12 cellular contexts compared by ENCODE assay signal in the genomic region with DNA sequence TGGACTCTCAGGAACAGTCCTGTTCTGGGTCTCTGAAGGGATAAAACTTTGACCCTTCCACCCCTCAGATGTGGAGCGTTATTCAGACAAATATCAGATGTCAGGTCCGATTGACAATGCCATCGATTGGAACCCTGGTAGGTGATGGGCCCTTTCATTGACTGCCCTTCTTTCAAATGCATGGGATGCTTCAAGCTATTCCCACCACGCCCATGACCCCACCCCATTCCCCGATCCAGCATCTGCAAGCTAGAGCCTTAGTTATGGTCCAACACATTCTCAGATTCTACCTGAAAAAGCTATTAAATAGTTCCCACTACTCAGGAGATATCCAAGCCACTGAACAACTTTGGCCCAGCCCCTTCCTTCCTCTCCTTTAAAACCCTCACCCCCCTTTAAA. TPM values are rescaled to one million over a fixed set of nuclear protein-coding genes. Genes with fewer than 3 reads are reported as not detected.
A peak's percentile ranks its signal among the peaks of the same experiment; 100 is the strongest.
DNase-seq lines count a peak whose midpoint lies in the region; TF ChIP-seq lines count a peak whose summit lies in the region.
"Had no signal": no experiment of that assay in that cellular context is flagged by ENCODE, and none has a peak within 500 bp of the region (broad histone marks: within the 10 kb centered on the region; RNA-seq: fewer than 3 reads in every experiment).

No MANE protein-coding gene starts in this region.

- H3K4me1 Mint-ChIP-seq in type B pancreatic cell (ENCODE audit: unreplicated experiment), result peaks cover 2% of the 10 kb centered on the region

- no peak overlapping the region for H3K4me3 Mint-ChIP-seq in type B pancreatic cell
- H3K4me3 Mint-ChIP-seq: activated CD8-positive, alpha-beta memory T cell treated with anti-CD3 and anti-CD28 coated beads, Interleukin-2, amount 10 ng/mL, durations not matched to agents 7 days and 5 days had no signal

- TF ChIP-seq CTCF in type B pancreatic cell (conservative IDR thresholded peaks at IDR 0.05), result no peak

- 61% methylated on average over 5 of the region's 5 CpGs for WGBS in HUES64

- H3K27ac ChIP-seq in HUES64 (ENCODE audit: low read depth, low read length), result no peak overlapping the region

- no peak overlapping the region for H3K9ac ChIP-seq in HUES64 (ENCODE audit: low read depth, low read length)
- H3K9ac ChIP-seq in adipocyte (ENCODE audit: low read length), result peak overlapping the region; percentile 94
- H3K9ac ChIP-seq in mucosa of stomach (ENCODE audit: low read length), result peak overlapping the region; percentile 74

- intact Hi-C loops in posterior vena cava (cut with DNase I), result no loop called here

- H3K27me3 ChIP-seq in HUES64 (ENCODE audit: insufficient read depth, low read length) (no peaks in the 10 kb centered on the region), adipocyte (replicated peaks; ENCODE audit: control insufficient read depth, insufficient read depth, low read length) (no peaks in the 10 kb centered on the region), mucosa of stomach (ENCODE audit: control insufficient read depth, insufficient read depth, low read length) (no peaks in the 10 kb centered on the region)
- H3K27me3 ChIP-seq: ovary had no signal

- H3K27ac Mint-ChIP-seq in type B pancreatic cell, result peak overlapping the region; percentile 37
- H3K27ac Mint-ChIP-seq: stimulated activated naive B cell treated with anti-CD40 and anti-IgM and Interleukin-4, amounts not matched to agents 10 μg/mL and 1 μg/mL and 100 μg/mL, for 72 hours had no signal

- H3K4me1 ChIP-seq in HUES64 (ENCODE audit: insufficient read depth, low read length) (peaks cover 26% of the 10 kb centered on the region), adipocyte (ENCODE audit: control insufficient read depth, insufficient read depth, low read length) (peaks cover 42% of the 10 kb centered on the region), mucosa of stomach (ENCODE audit: control insufficient read depth, insufficient read depth, low read length) (peaks cover 37% of the 10 kb centered on the region)

- H3K9me3 Mint-ChIP-seq in type B pancreatic cell, result no peaks in the 10 kb centered on the region
- H3K9me3 Mint-ChIP-seq: stimulated activated naive B cell treated with anti-CD40 and anti-IgM and Interleukin-4, amounts not matched to agents 10 μg/mL and 1 μg/mL and 100 μg/mL, for 72 hours had no signal

- DNase-seq in adipocyte (ENCODE audit: low read depth) (no peak), type B pancreatic cell (ENCODE audit: extremely low spot score, unreplicated experiment) (no peak), Kasumi-1 (lab: John Stamatoyannopoulos, UW) (no peak), posterior vena cava (ENCODE audit: low spot score) (no peak)
- no peak for DNase-seq in activated T-cell treated with anti-CD3 and anti-CD28 coated beads, Interleukin-2, amount 50 U/mL, for 1 hour
- DNase-seq: foreskin melanocyte; stimulated activated naive B cell treated with anti-CD40 and anti-IgM and Interleukin-4, amounts not matched to agents 10 μg/mL and 1 μg/mL and 100 μg/mL, for 72 hours had no signal

- H3K27me3 Mint-ChIP-seq in type B pancreatic cell, result no peaks in the 10 kb centered on the region
- H3K27me3 Mint-ChIP-seq: activated CD8-positive, alpha-beta memory T cell treated with anti-CD3 and anti-CD28 coated beads, Interleukin-2, amount 10 ng/mL, durations not matched to agents 7 days and 5 days; stimulated activated naive B cell treated with anti-CD40 and anti-IgM and Interleukin-4, amounts not matched to agents 10 μg/mL and 1 μg/mL and 100 μg/mL, for 72 hours had no signal

- H3K4me3 ChIP-seq in HUES64 (ENCODE audit: low read length) (0 out of 2 replicates have a peak overlapping the region, but pooled peaks have one; percentile 11), adipocyte (ENCODE audit: low read length) (no peak overlapping the region), mucosa of stomach (ENCODE audit: low read length) (no peak overlapping the region)

- H3K36me3 Mint-ChIP-seq in type B pancreatic cell, result no peaks in the 10 kb centered on the region

- H3K36me3 ChIP-seq in HUES64 (ENCODE audit: insufficient read depth, low read length) (no peaks in the 10 kb centered on the region), adipocyte (ENCODE audit: control insufficient read depth, insufficient read depth, low read length, severe bottlenecking) (no peaks in the 10 kb centered on the region), mucosa of stomach (ENCODE audit: control insufficient read depth, insufficient read depth, low read length) (no peaks in the 10 kb centered on the region)
- H3K36me3 ChIP-seq: ovary had no signal

- no peaks in the 10 kb centered on the region for H3K9me3 ChIP-seq in HUES64 (ENCODE audit: insufficient read depth, low read depth, low read length)
- H3K9me3 ChIP-seq in adipocyte (ENCODE audit: control insufficient read depth, low read length), result no peaks in the 10 kb centered on the region
- no peaks in the 10 kb centered on the region for H3K9me3 ChIP-seq in mucosa of stomach (ENCODE audit: control insufficient read depth, low read length)
- H3K9me3 ChIP-seq: Caco-2, ovary had no signal

RNA-seq across cellular contexts. Expression of a gene that starts 12.5 kb away (rescaled TPM):
- polyA plus RNA-seq in HUES64 (2013, experiment 1 of 2), result 6.5 TPM
- 10.1 TPM for polyA plus RNA-seq in HUES64 (2013, experiment 2 of 2)
- total RNA-seq in type B pancreatic cell (ENCODE audit: low replicate concordance) (8.5 and 14.1 TPM in 2 replicates), posterior vena cava (10 to 100 TPM; 22.8 to 23.8 TPM)

RNA-seq across cellular contexts. Expression of a gene that starts 12.6 kb away (rescaled TPM):
- polyA plus RNA-seq in HUES64 (2013, experiment 1 of 2), result 0.15 TPM
- 0.25 TPM for polyA plus RNA-seq in HUES64 (2013, experiment 2 of 2)
- total RNA-seq in type B pancreatic cell (ENCODE audit: low replicate concordance), result 0.12 and 0.94 TPM in 2 replicates
- 1 to 10 TPM; 2.3 TPM for total RNA-seq in posterior vena cava

RNA-seq across cellular contexts. Expression of a gene that starts 19.2 kb away (rescaled TPM):
- 5.9 TPM for polyA plus RNA-seq in HUES64 (2013, experiment 1 of 2)
- 8.3 TPM for polyA plus RNA-seq in HUES64 (2013, experiment 2 of 2)
- total RNA-seq in type B pancreatic cell (ENCODE audit: low replicate concordance) (2.4 and 24.2 TPM in 2 replicates), posterior vena cava (10 to 100 TPM; 45.5 to 45.8 TPM)

RNA-seq across cellular contexts. Expression of a gene that starts 19.4 kb away (rescaled TPM):
- 10.9 TPM for polyA plus RNA-seq in HUES64 (2013, experiment 1 of 2)
- 24.1 TPM for polyA plus RNA-seq in HUES64 (2013, experiment 2 of 2)
- 88.8 and 96.7 TPM in 2 replicates for total RNA-seq in type B pancreatic cell (ENCODE audit: low replicate concordance)
- 100 to 1,000 TPM; 393 to 441 TPM for total RNA-seq in posterior vena cava

RNA-seq across cellular contexts. Expression of a gene that starts 44.5 kb away (rescaled TPM):
- not detected for polyA plus RNA-seq in HUES64 (2013, experiment 1 of 2)
- not detected for polyA plus RNA-seq in HUES64 (2013, experiment 2 of 2)
- total RNA-seq in type B pancreatic cell (ENCODE audit: low replicate concordance), result not detected in 2 replicates
- total RNA-seq in posterior vena cava, result not detected
- total RNA-seq: activated CD8-positive, alpha-beta memory T cell treated with anti-CD3 and anti-CD28 coated beads, Interleukin-2, amount 10 ng/mL, durations not matched to agents 7 days and 5 days; Caco-2; ovary had no signal
- polyA plus RNA-seq: ovary had no signal
